Comparison of ENCODE assay signal across 8 cellular contexts in genomic region chr3:187102073-187102634, GRCh38. TPM values are rescaled to one million over a fixed set of nuclear protein-coding genes. Genes with fewer than 3 reads are reported as not detected.
A peak's percentile ranks its signal among the peaks of the same experiment; 100 is the strongest.
DNase-seq lines count a peak whose midpoint lies in the region; ATAC-seq and TF ChIP-seq lines count a peak whose summit lies in the region.

No MANE protein-coding gene starts in this region.

- no peak for TF ChIP-seq POLR2A in Peyer's patch (IDR thresholded peaks at IDR 0.05)

- H3K9me3 ChIP-seq in BLaER1 treated with 17β-estradiol and CSF1 and Interleukin-3, amounts not matched to agents 10 nM and 100 nM (replicated peaks in 1 of 11): peaks cover 8 to 35% (median 24%) of the 10 kb centered on the region in 11 experiments; a peak in 20 of 22 replicates
- no peaks in the 10 kb centered on the region for H3K9me3 ChIP-seq in Peyer's patch
- H3K9me3 ChIP-seq in psoas muscle: no peaks in the 10 kb centered on the region
- H3K9me3 ChIP-seq in MG63: peaks cover 3% of the 10 kb centered on the region; the same call in 1 of the 2 replicates

- CTCF ChIA-PET in RWPE1 (lab: Yijun Ruan, JAX): interaction anchor here (0.6 to 1.6 kb wide), 5 partner anchors 11 to 253 kb away, joined by 3 to 14 read pairs (median 6); partner anchors contain the start of gene RPL39L

- DNase-seq in Peyer's patch (no peak), psoas muscle (no peak), MG63 (no peak), RWPE1 (ENCODE audit: low spot score) (no peak), kidney glomerular epithelial cell (lab: John Stamatoyannopoulos, UW) (no peak)
- no peak for DNase-seq in effector memory CD8-positive, alpha-beta T cell

- H3K4me1 Mint-ChIP-seq in effector memory CD8-positive, alpha-beta T cell (ENCODE audit: low read depth in 2 of 2): peaks cover 17 to 18% of the 10 kb centered on the region in 2 donors

- POLR2A ChIA-PET in RWPE1 (lab: Yijun Ruan, JAX; ENCODE audit: low non-redundant PET): interaction anchor here (0.8 kb wide), 1 partner anchor 66 kb away, joined by 7 read pairs; no protein-coding TSS in a partner anchor

- no peaks in the 10 kb centered on the region for H3K27me3 ChIP-seq in BLaER1 treated with 17β-estradiol and CSF1 and Interleukin-3, amounts not matched to agents 10 nM and 100 nM
- H3K27me3 ChIP-seq in Peyer's patch (no peaks in the 10 kb centered on the region), psoas muscle (ENCODE audit: insufficient read depth in 3 of 3, low read length in 2 of 3) (no peaks in the 10 kb centered on the region), MG63 (no peaks in the 10 kb centered on the region)

- TF ChIP-seq CTCF in Peyer's patch (IDR thresholded peaks at IDR 0.05) (no peak), psoas muscle (IDR thresholded peaks at IDR 0.05) (no peak), RWPE1 (conservative IDR thresholded peaks at IDR 0.05; ENCODE audit: low read depth) (no peak)

- no peak overlapping the region for H3K27ac ChIP-seq in BLaER1 treated with 17β-estradiol and CSF1 and Interleukin-3, amounts not matched to agents 10 nM and 100 nM
- H3K27ac ChIP-seq in Peyer's patch (peak overlapping the region; percentile 3 to 41 (median 23)), psoas muscle (no peak overlapping the region), RWPE1 (no peak overlapping the region)

- no peaks in the 10 kb centered on the region; a peak in 1 of 22 replicates for H3K36me3 ChIP-seq in BLaER1 treated with 17β-estradiol and CSF1 and Interleukin-3, amounts not matched to agents 10 nM and 100 nM
- H3K36me3 ChIP-seq in Peyer's patch (no peaks in the 10 kb centered on the region), psoas muscle (ENCODE audit: insufficient read depth in 1 of 2, low read depth in 1 of 2) (no peaks in the 10 kb centered on the region), MG63 (no peaks in the 10 kb centered on the region)

- intact Hi-C loops in psoas muscle (cut with DNase I): no loop called here

- 73 to 78% (median 74%) methylated on average over 1 of the region's 1 CpG for whole genome bisulfite sequencing in psoas muscle, 3 donors

- H3K4me2 ChIP-seq in BLaER1 treated with 17β-estradiol and CSF1 and Interleukin-3, amounts not matched to agents 10 nM and 100 nM: peak overlapping the region; percentile 10 to 67 (median 38); a peak in 20 of 22 replicates

- peak overlapping the region; percentile 61 to 69 for H3K4me3 Mint-ChIP-seq in effector memory CD8-positive, alpha-beta T cell

- H3K4me1 ChIP-seq in BLaER1 treated with 17β-estradiol and CSF1 and Interleukin-3, amounts not matched to agents 10 nM and 100 nM: peaks cover 6 to 18% (median 13%) of the 10 kb centered on the region in 10 experiments
- H3K4me1 ChIP-seq in Peyer's patch (peaks cover 0 to 7% (median 3%) of the 10 kb centered on the region in 4 donors), psoas muscle (peaks cover 6% of the 10 kb centered on the region)

- no peak for ATAC-seq in effector memory CD8-positive, alpha-beta T cell (replicated peaks)
- ATAC-seq in psoas muscle: no peak
- ATAC-seq in HG02588 (IDR thresholded peaks at IDR 0.05; ENCODE audit: unreplicated experiment): no peak

- no peaks in the 10 kb centered on the region for H3K9me3 Mint-ChIP-seq in effector memory CD8-positive, alpha-beta T cell

- no peaks in the 10 kb centered on the region for H4K20me1 ChIP-seq in BLaER1 treated with 17β-estradiol and CSF1 and Interleukin-3, amounts not matched to agents 10 nM and 100 nM

- H3K9ac ChIP-seq in BLaER1 treated with 17β-estradiol and CSF1 and Interleukin-3, amounts not matched to agents 10 nM and 100 nM: peak overlapping the region in 1 of 11 experiments; percentile 16; a peak in 1 of 22 replicates

- peak overlapping the region; percentile 78 to 94 for H3K27ac Mint-ChIP-seq in effector memory CD8-positive, alpha-beta T cell

- H3K4me3 ChIP-seq in BLaER1 treated with 17β-estradiol and CSF1 and Interleukin-3, amounts not matched to agents 10 nM and 100 nM: no peak overlapping the region
- H3K4me3 ChIP-seq in Peyer's patch: peak overlapping the region in 2 of 4 donors; percentile 6 to 23
- peak overlapping the region; percentile 36 for H3K4me3 ChIP-seq in psoas muscle
- no peak overlapping the region for H3K4me3 ChIP-seq in MG63

- H3K27me3 Mint-ChIP-seq in effector memory CD8-positive, alpha-beta T cell: no peaks in the 10 kb centered on the region

- no peaks in the 10 kb centered on the region for H3K36me3 Mint-ChIP-seq in effector memory CD8-positive, alpha-beta T cell (ENCODE audit: insufficient read depth)

RNA-seq across cellular contexts. Expression of gene RPL39L, which starts 37.1 kb away (rescaled TPM):
- total RNA-seq in Peyer's patch (1 to 10 TPM in 1 of 4 donors, not detected in 3; 1.5 TPM), psoas muscle (1 to 10 TPM in 1 of 4 donors, under 1 TPM in 2, not detected in 1; 0.32 to 1.2 (median 0.59) TPM)
- polyA plus RNA-seq in psoas muscle: 1 to 10 TPM in 1 of 3 donors, under 1 TPM in 2; 0.68 to 1.8 (median 0.79) TPM
- 145 and 309 TPM in 2 replicates for total RNA-seq in MG63 (2014; rRNA removed; shearing (Covaris generic); ENCODE audit: low replicate concordance)

Comparison
In these comparisons a context has a peak if more than half of its experiments do, and no peak if none do; other contexts are left out.
1. H3K27ac ChIP-seq: peak in Peyer's patch (4 of 4); none in BLaER1 treated with 17β-estradiol and CSF1 and Interleukin-3, amounts not matched to agents 10 nM and 100 nM (0 of 11), psoas muscle (single experiment) and RWPE1 (single experiment).
2. RNA of gene RPL39L, which starts 37.1 kb away (total RNA-seq): 145 to 309 TPM in MG63; 0.32 to 1.2 TPM in psoas muscle and 1.5 TPM in Peyer's patch; every median in the first group is over 10 times any median in the second.